In genomic region chr1:80966266-80966665, GRCh38 we compare ENCODE assay signal across 35 cellular contexts.
"Had no signal": no experiment of that assay in that cellular context is flagged by ENCODE, and none has a peak within 500 bp of the region (broad histone marks: within the 10 kb centered on the region; RNA-seq: fewer than 3 reads in every experiment).

No MANE protein-coding gene starts in this region.

- FAIRE-seq: colon, frontal cortex had no signal

- DNase-seq: activated B cell treated with CpG ODN at 0.5 μM for 24 hours; activated CD4-positive, alpha-beta T cell treated with anti-CD3 and anti-CD28 coated beads for 48 hours; activated CD4-positive, alpha-beta T cell treated with anti-CD3 and anti-CD28 coated beads, Interleukin-2, amount 50 U/mL, for 1 hour; activated CD4-positive, alpha-beta T cell treated with anti-CD3 and anti-CD28 coated beads, Interleukin-2, amount 50 U/mL, for 48 hours; activated CD8-positive, alpha-beta memory T cell treated with anti-CD3 and anti-CD28 coated beads, Interleukin-2, amount 10 ng/mL, durations not matched to agents 7 days and 5 days; activated CD8-positive, alpha-beta memory T cell treated with anti-CD3 and anti-CD28 coated beads, Interleukin-2, amount 50 U/mL, for 4 hours; activated CD8-positive, alpha-beta T cell treated with anti-CD3 and anti-CD28 coated beads, Interleukin-2, amount 10 ng/mL, durations not matched to agents 7 days and 5 days; activated effector memory CD4-positive, alpha-beta T cell treated with anti-CD3 and anti-CD28 coated beads, Interleukin-2, amount 50 U/mL, for 16 hours; activated naive CD4-positive, alpha-beta T cell treated with anti-CD3 and anti-CD28 coated beads for 36 hours; activated naive CD8-positive, alpha-beta T cell treated with anti-CD3 and anti-CD28 coated beads for 36 hours; activated naive CD8-positive, alpha-beta T cell treated with anti-CD3 and anti-CD28 coated beads, Interleukin-2, amount 50 U/mL, for 24 hours; activated T-cell treated with anti-CD3 and anti-CD28 coated beads, Interleukin-2, amount 50 U/mL, for 1 hour; activated T-cell treated with anti-CD3 and anti-CD28 coated beads, Interleukin-2, amount 50 U/mL, for 48 hours; adrenal gland; cortex of kidney; dermis blood vessel endothelial cell; effector CD4-positive, alpha-beta T cell; effector memory CD8-positive, alpha-beta T cell; esophagus squamous epithelium; head of caudate nucleus; T-helper 1 cell; T-helper 17 cell; T1000; WERI-Rb-1 had no signal

- H3K4me1 Mint-ChIP-seq: activated B cell treated with CpG ODN at 0.5 μM for 24 hours; activated CD8-positive, alpha-beta memory T cell treated with anti-CD3 and anti-CD28 coated beads, Interleukin-2, amount 10 ng/mL, durations not matched to agents 7 days and 5 days; activated naive CD4-positive, alpha-beta T cell treated with anti-CD3 and anti-CD28 coated beads, Interleukin-2, amount 50 U/mL, for 24 hours; activated naive CD8-positive, alpha-beta T cell treated with anti-CD3 and anti-CD28 coated beads for 36 hours; activated naive CD8-positive, alpha-beta T cell treated with anti-CD3 and anti-CD28 coated beads, Interleukin-2, amount 50 U/mL, for 24 hours; brain; T-helper 17 cell had no signal

- H3K9me3 Mint-ChIP-seq: activated naive CD4-positive, alpha-beta T cell treated with anti-CD3 and anti-CD28 coated beads for 36 hours; brain had no signal

- H3K4me3 Mint-ChIP-seq: activated B cell treated with CpG ODN at 0.5 μM for 24 hours; activated CD8-positive, alpha-beta memory T cell treated with anti-CD3 and anti-CD28 coated beads, Interleukin-2, amount 10 ng/mL, durations not matched to agents 7 days and 5 days; activated CD8-positive, alpha-beta T cell treated with anti-CD3 and anti-CD28 coated beads, Interleukin-2, amount 10 ng/mL, durations not matched to agents 7 days and 5 days; activated naive CD4-positive, alpha-beta T cell treated with anti-CD3 and anti-CD28 coated beads for 36 hours; activated naive CD4-positive, alpha-beta T cell treated with anti-CD3 and anti-CD28 coated beads, Interleukin-2, amount 50 U/mL, for 24 hours; activated naive CD8-positive, alpha-beta T cell treated with anti-CD3 and anti-CD28 coated beads for 36 hours; activated naive CD8-positive, alpha-beta T cell treated with anti-CD3 and anti-CD28 coated beads, Interleukin-2, amount 50 U/mL, for 24 hours; activated T-helper 1 cell treated with anti-CD3 and anti-CD28 coated beads, Interleukin-12 subunit alpha, Interleukin-12 subunit beta, Interleukin-2, Interleukin-4 antibody, amounts not matched to agents 30 ng/mL and 10 ng/mL and 1 ng/mL, durations not matched to agents 14 hours and 24 hours and 36 hours; brain; effector memory CD8-positive, alpha-beta T cell; T-helper 17 cell; T-helper 2 cell treated with Interferon-gamma antibody and Interleukin-4, amounts not matched to agents 5 μg/mL and 100 μg/mL, for 36 hours had no signal

- H3K4me1 ChIP-seq: adrenal gland, ascending aorta, breast epithelium, esophagus squamous epithelium had no signal

- H3K36me3 Mint-ChIP-seq: activated CD8-positive, alpha-beta memory T cell treated with anti-CD3 and anti-CD28 coated beads, Interleukin-2, amount 10 ng/mL, durations not matched to agents 7 days and 5 days; activated naive CD4-positive, alpha-beta T cell treated with anti-CD3 and anti-CD28 coated beads, Interleukin-2, amount 50 U/mL, for 24 hours; activated naive CD8-positive, alpha-beta T cell treated with anti-CD3 and anti-CD28 coated beads for 36 hours; brain had no signal

- H3K27ac Mint-ChIP-seq: activated B cell treated with CpG ODN at 0.5 μM for 24 hours; activated CD8-positive, alpha-beta memory T cell treated with anti-CD3 and anti-CD28 coated beads, Interleukin-2, amount 10 ng/mL, durations not matched to agents 7 days and 5 days; activated CD8-positive, alpha-beta T cell treated with anti-CD3 and anti-CD28 coated beads, Interleukin-2, amount 10 ng/mL, durations not matched to agents 7 days and 5 days; activated naive CD4-positive, alpha-beta T cell treated with anti-CD3 and anti-CD28 coated beads for 36 hours; activated naive CD4-positive, alpha-beta T cell treated with anti-CD3 and anti-CD28 coated beads, Interleukin-2, amount 50 U/mL, for 24 hours; activated naive CD8-positive, alpha-beta T cell treated with anti-CD3 and anti-CD28 coated beads for 36 hours; activated naive CD8-positive, alpha-beta T cell treated with anti-CD3 and anti-CD28 coated beads, Interleukin-2, amount 50 U/mL, for 24 hours; activated T-helper 1 cell treated with anti-CD3 and anti-CD28 coated beads, Interleukin-12 subunit alpha, Interleukin-12 subunit beta, Interleukin-2, Interleukin-4 antibody, amounts not matched to agents 30 ng/mL and 10 ng/mL and 1 ng/mL, durations not matched to agents 14 hours and 24 hours and 36 hours; activated T-helper 2 cell treated with anti-CD3 and anti-CD28 coated beads, Interferon-gamma antibody, Interleukin-2, Interleukin-4, amounts not matched to agents 10 μg/mL and 5 μg/mL and 100 μg/mL, durations not matched to agents 14 hours and 24 hours and 36 hours; brain; effector memory CD8-positive, alpha-beta T cell; T-helper 17 cell; T-helper 2 cell treated with Interferon-gamma antibody and Interleukin-4, amounts not matched to agents 5 μg/mL and 100 μg/mL, for 36 hours had no signal

- H3K36me3 ChIP-seq: adrenal gland, ascending aorta, breast epithelium, esophagus squamous epithelium, WERI-Rb-1 had no signal

- H3K4me3 ChIP-seq: adrenal gland, ascending aorta, breast epithelium, esophagus squamous epithelium had no signal

- ATAC-seq: activated CD4-positive, CD25-positive, alpha-beta regulatory T cell treated with anti-CD3 and anti-CD28 coated beads, Interleukin-2, amount 50 U/mL, for 24 hours; activated CD8-positive, alpha-beta memory T cell treated with anti-CD3 and anti-CD28 coated beads, Interleukin-2, amount 10 ng/mL, durations not matched to agents 7 days and 5 days; activated CD8-positive, alpha-beta T cell treated with anti-CD3 and anti-CD28 coated beads, Interleukin-2, amount 10 ng/mL, durations not matched to agents 7 days and 5 days; activated naive CD8-positive, alpha-beta T cell treated with anti-CD3 and anti-CD28 coated beads, Interleukin-2, amount 50 U/mL, for 24 hours; effector memory CD8-positive, alpha-beta T cell; T-helper 17 cell had no signal

- H3K27me3 Mint-ChIP-seq: activated B cell treated with CpG ODN at 0.5 μM for 24 hours; activated CD8-positive, alpha-beta memory T cell treated with anti-CD3 and anti-CD28 coated beads, Interleukin-2, amount 10 ng/mL, durations not matched to agents 7 days and 5 days; activated naive CD4-positive, alpha-beta T cell treated with anti-CD3 and anti-CD28 coated beads, Interleukin-2, amount 50 U/mL, for 24 hours; activated naive CD8-positive, alpha-beta T cell treated with anti-CD3 and anti-CD28 coated beads for 36 hours; activated naive CD8-positive, alpha-beta T cell treated with anti-CD3 and anti-CD28 coated beads, Interleukin-2, amount 50 U/mL, for 24 hours; brain; effector memory CD8-positive, alpha-beta T cell; T-helper 17 cell had no signal

- H3K9me3 ChIP-seq: adrenal gland, ascending aorta, breast epithelium, esophagus squamous epithelium had no signal

- H3K27me3 ChIP-seq: adrenal gland, ascending aorta, breast epithelium had no signal

- H3K27ac ChIP-seq: adrenal gland, ascending aorta, breast epithelium, epithelial cell of prostate, esophagus squamous epithelium, WERI-Rb-1 had no signal
